In the genomic region with DNA sequence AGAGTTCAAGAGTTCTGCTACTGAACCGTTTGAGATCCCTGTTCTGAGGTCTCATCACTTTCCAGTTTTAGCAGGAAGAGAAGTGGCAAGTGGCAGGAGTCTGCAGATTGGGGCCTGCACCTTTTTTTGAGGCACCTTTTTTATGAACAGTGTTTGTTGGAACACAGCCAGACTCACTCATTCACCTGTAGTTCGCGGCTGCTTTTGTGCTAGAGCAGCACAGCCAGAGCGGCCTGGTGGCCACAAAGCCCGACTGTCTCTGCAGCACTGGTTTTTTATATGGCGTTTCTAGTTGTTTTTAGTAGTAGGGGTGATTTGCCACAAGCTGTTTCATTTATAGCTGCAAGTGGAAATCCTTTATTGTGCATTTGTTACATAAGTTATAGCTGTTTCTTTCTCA, we compare ENCODE assay signal across 24 cellular contexts.
A peak's percentile ranks its signal among the peaks of the same experiment; 100 is the strongest.
DNase-seq lines count a peak whose midpoint lies in the region; ATAC-seq and TF ChIP-seq lines count a peak whose summit lies in the region.
"Had no signal": no experiment of that assay in that cellular context is flagged by ENCODE, and none has a peak within 500 bp of the region (broad histone marks: within the 10 kb centered on the region; RNA-seq: fewer than 3 reads in every experiment).

No MANE protein-coding gene starts in this region.

- no peak for ATAC-seq in GM18873 (IDR thresholded peaks at IDR 0.05; ENCODE audit: low FRiP score, unreplicated experiment)

- no peak for TF ChIP-seq CTCF in GM20000 (IDR thresholded peaks at IDR 0.05; ENCODE audit: extremely low read depth, missing control alignments)

- DNase-seq in NCI-H1417 (lab: John Stamatoyannopoulos, UW): peak; percentile 24 to 66 (median 58)
- DNase-seq in NCI-H1417 treated with DMSO at 0.1 percent for 48 hours (lab: John Stamatoyannopoulos, UW): no peak
- peak; percentile 17 for DNase-seq in DMS153 (lab: John Stamatoyannopoulos, UW)
- peak; percentile 7 for DNase-seq in NCI-H146 treated with DMSO at 0.1 percent for 48 hours (lab: John Stamatoyannopoulos, UW; ENCODE audit: unreplicated experiment)
- peak; percentile 43 for DNase-seq in NCI-H774 (lab: John Stamatoyannopoulos, UW)
- no peak for DNase-seq in GM20000 (ENCODE audit: low spot score)
- DNase-seq in DMS114 treated with DMSO at 0.1 percent for 48 hours (lab: John Stamatoyannopoulos, UW; ENCODE audit: unreplicated experiment): no peak
- DNase-seq: activated CD4-positive, alpha-beta T cell treated with anti-CD3 and anti-CD28 coated beads for 4 hours; activated CD8-positive, alpha-beta memory T cell treated with anti-CD3 and anti-CD28 coated beads for 24 hours; activated effector memory CD4-positive, alpha-beta T cell treated with anti-CD3 and anti-CD28 coated beads, Interleukin-2, amount 50 U/mL, for 16 hours; activated naive CD8-positive, alpha-beta T cell treated with anti-CD3 and anti-CD28 coated beads for 36 hours; aorta; CD4-positive, alpha-beta memory T cell; colonic mucosa; DMS 273 treated with DMSO at 0.1 percent for 48 hours; effector CD8-positive, alpha-beta T cell; glutamatergic neuron; KG1; MM.1S; nephron progenitor cell; pancreas; SHP77 treated with DMSO at 0.1 percent for 48 hours; transverse colon had no signal

Comparison
In these comparisons a context has a peak if more than half of its experiments do, and no peak if none do; other contexts are left out.
1. DNase-seq: peak in NCI-H1417 (3 of 3), DMS153 (single experiment), NCI-H146 treated with DMSO at 0.1 percent for 48 hours (single experiment) and NCI-H774 (single experiment); none in NCI-H1417 treated with DMSO at 0.1 percent for 48 hours (single experiment), GM20000 (single experiment) and DMS114 treated with DMSO at 0.1 percent for 48 hours (single experiment).